8 cellular contexts compared by ENCODE assay signal in genomic region chr18:48330016-48330991, GRCh38.
DNase-seq lines count a peak whose midpoint lies in the region; ATAC-seq and TF ChIP-seq lines count a peak whose summit lies in the region.

No MANE protein-coding gene starts in this region.

- peaks cover 8 to 43% of the 10 kb centered on the region in 2 experiments for H3K4me1 ChIP-seq in HCT116 (ENCODE audit: control insufficient read depth in 1 of 2, insufficient read depth in 2 of 2, low read length in 2 of 2)
- peaks cover 22% of the 10 kb centered on the region for H3K4me1 ChIP-seq in RWPE2 (ENCODE audit: insufficient read depth, poor library complexity, severe bottlenecking)
- peaks cover 18% of the 10 kb centered on the region for H3K4me1 ChIP-seq in suprapubic skin
- no peaks in the 10 kb centered on the region for H3K4me1 ChIP-seq in psoas muscle

- no peak overlapping the region for H3K27ac Mint-ChIP-seq in activated CD4-positive, alpha-beta memory T cell treated with anti-CD3 and anti-CD28 coated beads, Interleukin-2, amount 10 ng/mL, durations not matched to agents 7 days and 5 days

- RAD21 ChIA-PET in HCT116 (lab: Charles Lee; ENCODE audit: low non-redundant PET in 1 of 2, low total read pairs in 2 of 2, uncharacterized antibody in 2 of 2, unreplicated experiment in 2 of 2): no interaction called here

- no TSS peak for BruUV-seq in HCT116 (replicated peaks; lab: Mats Ljungman, UMichigan)

- peak; percentile 47 for DNase-seq in HCT116 (ENCODE audit: low read depth, low spot score)
- DNase-seq in RWPE2 (ENCODE audit: low spot score): no peak
- peak; percentile 29 for DNase-seq in fibroblast of the conjunctiva (ENCODE audit: low read depth)
- DNase-seq in suprapubic skin (ENCODE audit: low spot score in 2 of 2): no peak
- no peak for DNase-seq in activated CD4-positive, alpha-beta memory T cell treated with anti-CD3 and anti-CD28 coated beads, Interleukin-2, amount 10 ng/mL, durations not matched to agents 7 days and 5 days
- DNase-seq in psoas muscle: no peak
- no peak for DNase-seq in retina

- H3K27me3 ChIP-seq in HCT116 (ENCODE audit: insufficient read depth, low read length): no peaks in the 10 kb centered on the region
- H3K27me3 ChIP-seq in RWPE2 (ENCODE audit: insufficient read depth, poor library complexity, severe bottlenecking): no peaks in the 10 kb centered on the region
- H3K27me3 ChIP-seq in suprapubic skin: no peaks in the 10 kb centered on the region
- no peaks in the 10 kb centered on the region for H3K27me3 ChIP-seq in psoas muscle (ENCODE audit: insufficient read depth in 3 of 3, low read length in 2 of 3)

- no peak for TF ChIP-seq CTCF in HCT116 (IDR thresholded peaks at IDR 0.05 in 2 of 3, conservative IDR thresholded peaks at IDR 0.05 in 1 of 3; ENCODE audit: borderline replicate concordance in 1 of 3, insufficient read depth in 1 of 3, low read depth in 2 of 3, low read length in 2 of 3)
- TF ChIP-seq CTCF in RWPE2 (IDR thresholded peaks at IDR 0.05; ENCODE audit: poor library complexity, severe bottlenecking): no peak
- TF ChIP-seq CTCF in suprapubic skin (IDR thresholded peaks at IDR 0.05): no peak
- no peak for TF ChIP-seq CTCF in psoas muscle (IDR thresholded peaks at IDR 0.05)

- peaks cover 5% of the 10 kb centered on the region for H3K4me1 Mint-ChIP-seq in activated CD4-positive, alpha-beta memory T cell treated with anti-CD3 and anti-CD28 coated beads, Interleukin-2, amount 10 ng/mL, durations not matched to agents 7 days and 5 days

- POLR2A ChIA-PET in HCT116 (lab: Charles Lee): no interaction called here
- POLR2A ChIA-PET in activated CD4-positive, alpha-beta memory T cell treated with anti-CD3 and anti-CD28 coated beads, Interleukin-2, amount 10 ng/mL, durations not matched to agents 7 days and 5 days (lab: Charles Lee): no interaction called here

- 74% methylated on average over 7 of the region's 8 CpGs for WGBS in suprapubic skin
- 83 to 91% (median 88%) methylated on average over 8 of the region's 8 CpGs for WGBS in psoas muscle, 3 donors

- no peaks in the 10 kb centered on the region for H3K79me2 ChIP-seq in HCT116 (ENCODE audit: insufficient read depth, low read length)

- peaks cover 22% of the 10 kb centered on the region for H3K27me3 Mint-ChIP-seq in activated CD4-positive, alpha-beta memory T cell treated with anti-CD3 and anti-CD28 coated beads, Interleukin-2, amount 10 ng/mL, durations not matched to agents 7 days and 5 days

- H3K9ac ChIP-seq in HCT116 (ENCODE audit: low read length): no peak overlapping the region

- no peak overlapping the region for H3K4me3 Mint-ChIP-seq in activated CD4-positive, alpha-beta memory T cell treated with anti-CD3 and anti-CD28 coated beads, Interleukin-2, amount 10 ng/mL, durations not matched to agents 7 days and 5 days

- H3K4me3 ChIP-seq in HCT116 (replicated peaks in 1 of 2; ENCODE audit: low read depth in 1 of 2, low read length in 2 of 2) (no peak overlapping the region), RWPE2 (ENCODE audit: severe bottlenecking) (no peak overlapping the region), suprapubic skin (no peak overlapping the region), psoas muscle (no peak overlapping the region)

- no peaks in the 10 kb centered on the region for H3K9me2 ChIP-seq in HCT116 (ENCODE audit: insufficient read depth)

- H4K20me1 ChIP-seq in HCT116 (ENCODE audit: insufficient read depth): no peaks in the 10 kb centered on the region

- H3K27ac ChIP-seq in HCT116 (ENCODE audit: low read depth, low read length) (peak overlapping the region; percentile 32), RWPE2 (ENCODE audit: poor library complexity, severe bottlenecking) (peak overlapping the region; percentile 25), suprapubic skin (peak overlapping the region; percentile 66), psoas muscle (no peak overlapping the region)

- H2AFZ ChIP-seq in HCT116 (ENCODE audit: low read depth, low read length, poor library complexity, severe bottlenecking): peak overlapping the region; percentile 27

- H3K9me3 Mint-ChIP-seq in activated CD4-positive, alpha-beta memory T cell treated with anti-CD3 and anti-CD28 coated beads, Interleukin-2, amount 10 ng/mL, durations not matched to agents 7 days and 5 days: no peaks in the 10 kb centered on the region

- H3K4me2 ChIP-seq in HCT116 (ENCODE audit: low read length): peak overlapping the region; percentile 41

- no peak for TF ChIP-seq RAD21 in HCT116 (IDR thresholded peaks at IDR 0.05; ENCODE audit: low read depth)

- TF ChIP-seq EP300 in suprapubic skin (IDR thresholded peaks at IDR 0.05): no peak

- intact Hi-C loops in HCT116 (cut with micrococcal nuclease) (no loop called here), psoas muscle (cut with DNase I) (no loop called here)

- H3K9me3 ChIP-seq in HCT116 (ENCODE audit: control insufficient read depth in 1 of 2, insufficient read depth in 1 of 2, low read depth in 1 of 2, low read length in 2 of 2) (no peaks in the 10 kb centered on the region), RWPE2 (ENCODE audit: severe bottlenecking) (no peaks in the 10 kb centered on the region), suprapubic skin (no peaks in the 10 kb centered on the region), psoas muscle (no peaks in the 10 kb centered on the region)

- no peaks in the 10 kb centered on the region for H3K36me3 Mint-ChIP-seq in activated CD4-positive, alpha-beta memory T cell treated with anti-CD3 and anti-CD28 coated beads, Interleukin-2, amount 10 ng/mL, durations not matched to agents 7 days and 5 days (ENCODE audit: low read depth)

- TF ChIP-seq POLR2A in HCT116 (IDR thresholded peaks at IDR 0.05; ENCODE audit: borderline replicate concordance, extremely low read depth, insufficient read depth, insufficient read length) (no peak), suprapubic skin (IDR thresholded peaks at IDR 0.05) (no peak)

- CTCF ChIA-PET in HCT116 (lab: Charles Lee): no interaction called here
- CTCF ChIA-PET in activated CD4-positive, alpha-beta memory T cell treated with anti-CD3 and anti-CD28 coated beads, Interleukin-2, amount 10 ng/mL, durations not matched to agents 7 days and 5 days (lab: Charles Lee): no interaction called here

- ATAC-seq in HCT116 (peak; percentile 80), RWPE2 (ENCODE audit: low read depth) (peak; percentile 89), GM18502 (IDR thresholded peaks at IDR 0.05; ENCODE audit: poor library complexity, unreplicated experiment) (no peak), psoas muscle (no peak)

- H3K36me3 ChIP-seq in HCT116 (ENCODE audit: control insufficient read depth in 1 of 2, insufficient read depth in 2 of 2, low read length in 2 of 2) (no peaks in the 10 kb centered on the region), RWPE2 (ENCODE audit: low read depth) (no peaks in the 10 kb centered on the region), suprapubic skin (no peaks in the 10 kb centered on the region), psoas muscle (ENCODE audit: insufficient read depth in 1 of 2, low read depth in 1 of 2) (no peaks in the 10 kb centered on the region)

TF ChIP-seq in HCT116, 20 proteins besides CTCF, POLR2A, EP300 and RAD21:
- TF ChIP-seq, protein P1, sequence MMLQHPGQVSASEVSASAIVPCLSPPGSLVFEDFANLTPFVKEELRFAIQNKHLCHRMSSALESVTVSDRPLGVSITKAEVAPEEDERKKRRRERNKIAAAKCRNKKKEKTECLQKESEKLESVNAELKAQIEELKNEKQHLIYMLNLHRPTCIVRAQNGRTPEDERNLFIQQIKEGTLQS (IDR thresholded peaks at IDR 0.05): no peak
- TF ChIP-seq EZH2phosphoT487 (IDR thresholded peaks at IDR 0.05; ENCODE audit: borderline replicate concordance) (no peak), ZFX (IDR thresholded peaks at IDR 0.05) (no peak), ELF1 (IDR thresholded peaks at IDR 0.05; ENCODE audit: borderline replicate concordance, low read depth) (no peak), CBX3 (IDR thresholded peaks at IDR 0.05; ENCODE audit: low read depth) (no peak), TCF7L2 (IDR thresholded peaks at IDR 0.05; ENCODE audit: borderline replicate concordance, extremely low read depth, insufficient read depth, insufficient read length) (no peak), POLR2AphosphoS5 (IDR thresholded peaks at IDR 0.05; ENCODE audit: low read depth, low read length) (no peak), SRF (IDR thresholded peaks at IDR 0.05; ENCODE audit: low read depth) (peak; percentile 15; the same call in 1 of the 2 replicates), SP1 (IDR thresholded peaks at IDR 0.05; ENCODE audit: low read depth) (peak; percentile 51; the same call in 1 of the 2 replicates), FOSL1 (IDR thresholded peaks at IDR 0.05; ENCODE audit: low read depth) (peak; percentile 74), EGR1 (IDR thresholded peaks at IDR 0.05; ENCODE audit: low read depth) (no peak), MAX (IDR thresholded peaks at IDR 0.05) (no peak), JUND (IDR thresholded peaks at IDR 0.05) (peak; percentile 64), YY1 (IDR thresholded peaks at IDR 0.05; ENCODE audit: extremely low read depth, insufficient replicate concordance, low read depth, low read length) (no peak), SIN3A (IDR thresholded peaks at IDR 0.05; ENCODE audit: low read depth) (no peak)
- TF ChIP-seq, protein P2, sequence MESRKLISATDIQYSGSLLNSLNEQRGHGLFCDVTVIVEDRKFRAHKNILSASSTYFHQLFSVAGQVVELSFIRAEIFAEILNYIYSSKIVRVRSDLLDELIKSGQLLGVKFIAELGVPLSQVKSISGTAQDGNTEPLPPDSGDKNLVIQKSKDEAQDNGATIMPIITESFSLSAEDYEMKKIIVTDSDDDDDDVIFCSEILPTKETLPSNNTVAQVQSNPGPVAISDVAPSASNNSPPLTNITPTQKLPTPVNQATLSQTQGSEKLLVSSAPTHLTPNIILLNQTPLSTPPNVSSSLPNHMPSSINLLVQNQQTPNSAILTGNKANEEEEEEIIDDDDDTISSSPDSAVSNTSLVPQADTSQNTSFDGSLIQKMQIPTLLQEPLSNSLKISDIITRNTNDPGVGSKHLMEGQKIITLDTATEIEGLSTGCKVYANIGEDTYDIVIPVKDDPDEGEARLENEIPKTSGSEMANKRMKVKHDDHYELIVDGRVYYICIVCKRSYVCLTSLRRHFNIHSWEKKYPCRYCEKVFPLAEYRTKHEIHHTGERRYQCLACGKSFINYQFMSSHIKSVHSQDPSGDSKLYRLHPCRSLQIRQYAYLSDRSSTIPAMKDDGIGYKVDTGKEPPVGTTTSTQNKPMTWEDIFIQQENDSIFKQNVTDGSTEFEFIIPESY (IDR thresholded peaks at IDR 0.05; ENCODE audit: extremely low read depth, insufficient replicate concordance, low read length): no peak

Comparison
In these comparisons a context has a peak if more than half of its experiments do, and no peak if none do; other contexts are left out.
1. ATAC-seq: peak in HCT116 (single experiment) and RWPE2 (single experiment); none in GM18502 (single experiment) and psoas muscle (0 of 4).
2. DNase-seq: peak in HCT116 (single experiment) and fibroblast of the conjunctiva (single experiment); none in RWPE2 (single experiment), suprapubic skin (0 of 2), activated CD4-positive, alpha-beta memory T cell treated with anti-CD3 and anti-CD28 coated beads, Interleukin-2, amount 10 ng/mL, durations not matched to agents 7 days and 5 days (single experiment), psoas muscle (0 of 2) and retina (single experiment).